1 cellular context compared by ENCODE assay signal in genomic region chr10:102280397-102281015, GRCh38.
TF ChIP-seq lines count a peak whose summit lies in the region.

No MANE protein-coding gene starts in this region.

TF ChIP-seq in GM12878, 131 proteins besides CTCF, POLR2A, EP300 and RAD21 (continued from another document):
- TF ChIP-seq PBX3 (IDR thresholded peaks at IDR 0.05; ENCODE audit: insufficient replicate concordance, low read depth, low read length): peak; percentile 2
- TF ChIP-seq, protein P1, sequence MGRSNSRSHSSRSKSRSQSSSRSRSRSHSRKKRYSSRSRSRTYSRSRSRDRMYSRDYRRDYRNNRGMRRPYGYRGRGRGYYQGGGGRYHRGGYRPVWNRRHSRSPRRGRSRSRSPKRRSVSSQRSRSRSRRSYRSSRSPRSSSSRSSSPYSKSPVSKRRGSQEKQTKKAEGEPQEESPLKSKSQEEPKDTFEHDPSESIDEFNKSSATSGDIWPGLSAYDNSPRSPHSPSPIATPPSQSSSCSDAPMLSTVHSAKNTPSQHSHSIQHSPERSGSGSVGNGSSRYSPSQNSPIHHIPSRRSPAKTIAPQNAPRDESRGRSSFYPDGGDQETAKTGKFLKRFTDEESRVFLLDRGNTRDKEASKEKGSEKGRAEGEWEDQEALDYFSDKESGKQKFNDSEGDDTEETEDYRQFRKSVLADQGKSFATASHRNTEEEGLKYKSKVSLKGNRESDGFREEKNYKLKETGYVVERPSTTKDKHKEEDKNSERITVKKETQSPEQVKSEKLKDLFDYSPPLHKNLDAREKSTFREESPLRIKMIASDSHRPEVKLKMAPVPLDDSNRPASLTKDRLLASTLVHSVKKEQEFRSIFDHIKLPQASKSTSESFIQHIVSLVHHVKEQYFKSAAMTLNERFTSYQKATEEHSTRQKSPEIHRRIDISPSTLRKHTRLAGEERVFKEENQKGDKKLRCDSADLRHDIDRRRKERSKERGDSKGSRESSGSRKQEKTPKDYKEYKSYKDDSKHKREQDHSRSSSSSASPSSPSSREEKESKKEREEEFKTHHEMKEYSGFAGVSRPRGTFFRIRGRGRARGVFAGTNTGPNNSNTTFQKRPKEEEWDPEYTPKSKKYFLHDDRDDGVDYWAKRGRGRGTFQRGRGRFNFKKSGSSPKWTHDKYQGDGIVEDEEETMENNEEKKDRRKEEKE (IDR thresholded peaks at IDR 0.05): 0 out of 2 replicates have a peak, but pooled peaks have one; percentile 15
- TF ChIP-seq, protein P2, sequence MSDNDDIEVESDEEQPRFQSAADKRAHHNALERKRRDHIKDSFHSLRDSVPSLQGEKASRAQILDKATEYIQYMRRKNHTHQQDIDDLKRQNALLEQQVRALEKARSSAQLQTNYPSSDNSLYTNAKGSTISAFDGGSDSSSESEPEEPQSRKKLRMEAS (IDR thresholded peaks at IDR 0.05; ENCODE audit: low read depth, low read length): no peak
- TF ChIP-seq FOXK2 (IDR thresholded peaks at IDR 0.05): peak; percentile 77
- TF ChIP-seq, protein P3, sequence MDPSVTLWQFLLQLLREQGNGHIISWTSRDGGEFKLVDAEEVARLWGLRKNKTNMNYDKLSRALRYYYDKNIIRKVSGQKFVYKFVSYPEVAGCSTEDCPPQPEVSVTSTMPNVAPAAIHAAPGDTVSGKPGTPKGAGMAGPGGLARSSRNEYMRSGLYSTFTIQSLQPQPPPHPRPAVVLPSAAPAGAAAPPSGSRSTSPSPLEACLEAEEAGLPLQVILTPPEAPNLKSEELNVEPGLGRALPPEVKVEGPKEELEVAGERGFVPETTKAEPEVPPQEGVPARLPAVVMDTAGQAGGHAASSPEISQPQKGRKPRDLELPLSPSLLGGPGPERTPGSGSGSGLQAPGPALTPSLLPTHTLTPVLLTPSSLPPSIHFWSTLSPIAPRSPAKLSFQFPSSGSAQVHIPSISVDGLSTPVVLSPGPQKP (IDR thresholded peaks at IDR 0.05; ENCODE audit: low read depth, low read length): no peak
- TF ChIP-seq BHLHE40 (IDR thresholded peaks at IDR 0.05; ENCODE audit: borderline replicate concordance in 1 of 2, low read depth in 2 of 2, low read length in 1 of 2): peak; percentile 23 to 36; a peak in 1 of 4 replicates
- peak; percentile 87 for TF ChIP-seq ATF7 (IDR thresholded peaks at IDR 0.05; ENCODE audit: low read depth)
